ENCODE assay signal across 9 cellular contexts in the genomic region with DNA sequence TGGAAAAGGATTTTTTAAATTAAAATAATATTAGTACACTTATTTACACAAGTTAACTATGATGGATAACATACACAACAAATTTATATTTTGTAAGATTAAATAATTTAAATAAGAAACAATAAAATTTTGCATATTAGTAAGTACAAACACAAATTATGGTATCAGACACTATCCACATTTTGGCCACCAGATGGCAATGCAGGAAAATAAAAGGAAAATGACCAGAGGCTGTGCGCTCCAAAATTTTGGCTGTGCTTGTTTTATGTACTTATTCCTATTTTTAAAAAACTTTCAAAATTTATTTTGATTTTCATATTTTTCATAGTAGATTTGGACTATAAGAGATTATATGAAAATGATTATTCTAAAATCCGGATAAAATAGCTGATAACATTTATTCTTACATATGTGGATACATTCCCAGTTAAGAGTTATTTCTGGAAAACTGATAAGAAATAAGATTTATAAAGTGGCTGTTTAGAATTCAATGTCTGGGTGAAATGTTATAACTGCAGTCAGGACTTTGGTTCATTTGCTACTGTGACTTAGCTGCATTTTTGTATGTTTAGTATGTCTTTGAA.
DNase-seq lines count a peak whose midpoint lies in the region; ATAC-seq and TF ChIP-seq lines count a peak whose summit lies in the region.
"Had no signal": no experiment of that assay in that cellular context is flagged by ENCODE, and none has a peak within 500 bp of the region (broad histone marks: within the 10 kb centered on the region; RNA-seq: fewer than 3 reads in every experiment).

No MANE protein-coding gene starts in this region.

- H3K4me1 Mint-ChIP-seq in activated T-cell treated with anti-CD3 and anti-CD28 coated beads, Interleukin-2, amount 50 U/mL, for 72 hours (ENCODE audit: low read depth) = no peaks in the 10 kb centered on the region

- TF ChIP-seq POLR2A in adrenal gland (IDR thresholded peaks at IDR 0.05) (no peak), upper lobe of left lung (IDR thresholded peaks at IDR 0.05) (no peak)

- H3K36me3 ChIP-seq in adrenal gland (replicated peaks in 1 of 2) (no peaks in the 10 kb centered on the region), upper lobe of left lung (no peaks in the 10 kb centered on the region)

- no peak for TF ChIP-seq EP300 in upper lobe of left lung (IDR thresholded peaks at IDR 0.05)

- H3K27ac ChIP-seq in adrenal gland = no peak overlapping the region
- H3K27ac ChIP-seq in upper lobe of left lung = no peak overlapping the region

- H3K4me1 ChIP-seq in adrenal gland (replicated peaks in 1 of 2) = peaks cover 0 to 25% of the 10 kb centered on the region in 2 donors
- no peaks in the 10 kb centered on the region for H3K4me1 ChIP-seq in upper lobe of left lung

- H3K4me3 ChIP-seq in adrenal gland (no peak overlapping the region), upper lobe of left lung (no peak overlapping the region)

- no peak overlapping the region for H3K27ac Mint-ChIP-seq in activated T-cell treated with anti-CD3 and anti-CD28 coated beads, Interleukin-2, amount 50 U/mL, for 72 hours
- H3K27ac Mint-ChIP-seq: activated naive CD8-positive, alpha-beta T cell had no signal

- TF ChIP-seq CTCF in adrenal gland (IDR thresholded peaks at IDR 0.05) (peak; percentile 76 to 90 (median 78)), upper lobe of left lung (IDR thresholded peaks at IDR 0.05) (peak in 5 of 6 experiments; percentile 48 to 58 (median 55))

- H3K4me3 Mint-ChIP-seq in activated T-cell treated with anti-CD3 and anti-CD28 coated beads, Interleukin-2, amount 50 U/mL, for 72 hours = no peak overlapping the region
- H3K4me3 Mint-ChIP-seq: activated naive CD8-positive, alpha-beta T cell had no signal

- H3K27me3 ChIP-seq in adrenal gland = no peaks in the 10 kb centered on the region
- H3K27me3 ChIP-seq in upper lobe of left lung = no peaks in the 10 kb centered on the region

- 1 to 8% (median 4%) methylated on average over 2 of the region's 2 CpGs for WGBS in adrenal gland, 4 donors
- WGBS in upper lobe of left lung, 2 donors = 7 to 13% methylated on average over 2 of the region's 2 CpGs

- ATAC-seq in activated T-cell treated with anti-CD3 and anti-CD28 coated beads, Interleukin-2, amount 50 U/mL, for 72 hours (replicated peaks in 1 of 2) = no peak
- ATAC-seq in HG03045 (IDR thresholded peaks at IDR 0.05; ENCODE audit: unreplicated experiment) = peak; percentile 55
- peak in 1 of 2 donors; percentile 56 for ATAC-seq in upper lobe of left lung (ENCODE audit: low FRiP score in 2 of 2)

- H3K36me3 Mint-ChIP-seq in activated T-cell treated with anti-CD3 and anti-CD28 coated beads, Interleukin-2, amount 50 U/mL, for 72 hours (ENCODE audit: insufficient read depth in 2 of 2) = no peaks in the 10 kb centered on the region
- H3K36me3 Mint-ChIP-seq: activated naive CD8-positive, alpha-beta T cell had no signal

- intact Hi-C loops in adrenal gland (cut with DNase I) = loop anchor here in 1 of 2 donors (10.0 kb wide), 2 partner anchors 530 to 560 kb away; no protein-coding TSS in a partner anchor

- H3K9me3 Mint-ChIP-seq in activated T-cell treated with anti-CD3 and anti-CD28 coated beads, Interleukin-2, amount 50 U/mL, for 72 hours = peaks cover 0 to 4% of the 10 kb centered on the region in 2 donors

- H3K9me3 ChIP-seq in adrenal gland (replicated peaks in 1 of 3) (no peaks in the 10 kb centered on the region), upper lobe of left lung (no peaks in the 10 kb centered on the region)

- H3K27me3 Mint-ChIP-seq in activated T-cell treated with anti-CD3 and anti-CD28 coated beads, Interleukin-2, amount 50 U/mL, for 72 hours (ENCODE audit: low read depth) = no peaks in the 10 kb centered on the region
- H3K27me3 Mint-ChIP-seq: activated naive CD8-positive, alpha-beta T cell had no signal

- DNase-seq in activated T-cell treated with anti-CD3 and anti-CD28 coated beads, Interleukin-2, amount 50 U/mL, for 72 hours = peak; percentile 4 to 8
- no peak for DNase-seq in activated T-cell treated with anti-CD3 and anti-CD28 coated beads, Interleukin-2, amount 50 U/mL, for 48 hours
- DNase-seq in NCI-H2171 (lab: John Stamatoyannopoulos, UW) = peak; percentile 19
- peak; percentile 41 to 80 (median 51) for DNase-seq in adrenal gland
- peak; percentile 87 for DNase-seq in inferior parietal cortex (ENCODE audit: extremely low spot score)
- DNase-seq in upper lobe of left lung = peak in 1 of 2 donors; percentile 22
- no peak for DNase-seq in UCSD-AML1 (lab: John Stamatoyannopoulos, UW; ENCODE audit: unreplicated experiment)

Comparison
In these comparisons a context has a peak if more than half of its experiments do, and no peak if none do; other contexts are left out.
1. DNase-seq: peak in activated T-cell treated with anti-CD3 and anti-CD28 coated beads, Interleukin-2, amount 50 U/mL, for 72 hours (2 of 2), NCI-H2171 (single experiment), adrenal gland (7 of 7) and inferior parietal cortex (single experiment); none in activated T-cell treated with anti-CD3 and anti-CD28 coated beads, Interleukin-2, amount 50 U/mL, for 48 hours (0 of 2) and UCSD-AML1 (single experiment).